ENCODE assay signal across 1 cellular context in genomic region chr5:142769793-142770649, GRCh38.
TF ChIP-seq lines count a peak whose summit lies in the region.

ARHGAP26 (plus strand) TSS chr5:142770377; CDS start chr5:142770762, 385 bp downstream.

TF ChIP-seq in HepG2, 621 proteins besides CTCF, POLR2A, EP300 and RAD21 (continued from another document and continues in another):
- TF ChIP-seq, protein P1, sequence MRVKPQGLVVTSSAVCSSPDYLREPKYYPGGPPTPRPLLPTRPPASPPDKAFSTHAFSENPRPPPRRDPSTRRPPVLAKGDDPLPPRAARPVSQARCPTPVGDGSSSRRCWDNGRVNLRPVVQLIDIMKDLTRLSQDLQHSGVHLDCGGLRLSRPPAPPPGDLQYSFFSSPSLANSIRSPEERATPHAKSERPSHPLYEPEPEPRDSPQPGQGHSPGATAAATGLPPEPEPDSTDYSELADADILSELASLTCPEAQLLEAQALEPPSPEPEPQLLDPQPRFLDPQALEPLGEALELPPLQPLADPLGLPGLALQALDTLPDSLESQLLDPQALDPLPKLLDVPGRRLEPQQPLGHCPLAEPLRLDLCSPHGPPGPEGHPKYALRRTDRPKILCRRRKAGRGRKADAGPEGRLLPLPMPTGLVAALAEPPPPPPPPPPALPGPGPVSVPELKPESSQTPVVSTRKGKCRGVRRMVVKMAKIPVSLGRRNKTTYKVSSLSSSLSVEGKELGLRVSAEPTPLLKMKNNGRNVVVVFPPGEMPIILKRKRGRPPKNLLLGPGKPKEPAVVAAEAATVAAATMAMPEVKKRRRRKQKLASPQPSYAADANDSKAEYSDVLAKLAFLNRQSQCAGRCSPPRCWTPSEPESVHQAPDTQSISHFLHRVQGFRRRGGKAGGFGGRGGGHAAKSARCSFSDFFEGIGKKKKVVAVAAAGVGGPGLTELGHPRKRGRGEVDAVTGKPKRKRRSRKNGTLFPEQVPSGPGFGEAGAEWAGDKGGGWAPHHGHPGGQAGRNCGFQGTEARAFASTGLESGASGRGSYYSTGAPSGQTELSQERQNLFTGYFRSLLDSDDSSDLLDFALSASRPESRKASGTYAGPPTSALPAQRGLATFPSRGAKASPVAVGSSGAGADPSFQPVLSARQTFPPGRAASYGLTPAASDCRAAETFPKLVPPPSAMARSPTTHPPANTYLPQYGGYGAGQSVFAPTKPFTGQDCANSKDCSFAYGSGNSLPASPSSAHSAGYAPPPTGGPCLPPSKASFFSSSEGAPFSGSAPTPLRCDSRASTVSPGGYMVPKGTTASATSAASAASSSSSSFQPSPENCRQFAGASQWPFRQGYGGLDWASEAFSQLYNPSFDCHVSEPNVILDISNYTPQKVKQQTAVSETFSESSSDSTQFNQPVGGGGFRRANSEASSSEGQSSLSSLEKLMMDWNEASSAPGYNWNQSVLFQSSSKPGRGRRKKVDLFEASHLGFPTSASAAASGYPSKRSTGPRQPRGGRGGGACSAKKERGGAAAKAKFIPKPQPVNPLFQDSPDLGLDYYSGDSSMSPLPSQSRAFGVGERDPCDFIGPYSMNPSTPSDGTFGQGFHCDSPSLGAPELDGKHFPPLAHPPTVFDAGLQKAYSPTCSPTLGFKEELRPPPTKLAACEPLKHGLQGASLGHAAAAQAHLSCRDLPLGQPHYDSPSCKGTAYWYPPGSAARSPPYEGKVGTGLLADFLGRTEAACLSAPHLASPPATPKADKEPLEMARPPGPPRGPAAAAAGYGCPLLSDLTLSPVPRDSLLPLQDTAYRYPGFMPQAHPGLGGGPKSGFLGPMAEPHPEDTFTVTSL (CRISPR knock-in tag; IDR thresholded peaks at IDR 0.05; ENCODE audit: borderline replicate concordance) = no peak
- TF ChIP-seq ZNF792 (CRISPR knock-in tag; IDR thresholded peaks at IDR 0.05) (no peak), CC2D1A (CRISPR knock-in tag; IDR thresholded peaks at IDR 0.05) (no peak), ZNF160 (CRISPR knock-in tag; IDR thresholded peaks at IDR 0.05) (no peak), ARNT2 (CRISPR knock-in tag; IDR thresholded peaks at IDR 0.05; ENCODE audit: low read depth) (peak; percentile 77), HNF4G (IDR thresholded peaks at IDR 0.05; ENCODE audit: borderline replicate concordance, low read depth, low read length) (no peak), HNF4G (CRISPR knock-in tag; IDR thresholded peaks at IDR 0.05; ENCODE audit: borderline replicate concordance, low read depth) (no peak), ESRRA (CRISPR knock-in tag; IDR thresholded peaks at IDR 0.05; ENCODE audit: low read depth) (no peak), ZNF3 (CRISPR knock-in tag; IDR thresholded peaks at IDR 0.05) (no peak), ZNF225 (CRISPR knock-in tag; IDR thresholded peaks at IDR 0.05) (no peak), NFRKB (IDR thresholded peaks at IDR 0.05) (no peak), SETDB1 (CRISPR knock-in tag; IDR thresholded peaks at IDR 0.05; ENCODE audit: borderline replicate concordance) (no peak), SRSF1 (optimal IDR thresholded peaks at IDR 0.05; ENCODE audit: low read depth, low read length) (no peak), ZNF616 (CRISPR knock-in tag; IDR thresholded peaks at IDR 0.05; ENCODE audit: low read depth) (no peak), PPARG (CRISPR knock-in tag; conservative IDR thresholded peaks at IDR 0.05) (0 out of 2 replicates have a peak, but pooled peaks have one; percentile 15), ZNF350 (CRISPR knock-in tag; IDR thresholded peaks at IDR 0.05; ENCODE audit: borderline replicate concordance, low read depth) (no peak), MXD3 (CRISPR knock-in tag; IDR thresholded peaks at IDR 0.05) (no peak), CCAR2 (optimal IDR thresholded peaks at IDR 0.05; ENCODE audit: low read depth, low read length) (no peak), GATAD2A (CRISPR knock-in tag; IDR thresholded peaks at IDR 0.05) (no peak), KLF6 (CRISPR knock-in tag; IDR thresholded peaks at IDR 0.05) (no peak), NPAS2 (CRISPR knock-in tag; IDR thresholded peaks at IDR 0.05; ENCODE audit: borderline replicate concordance) (no peak), ZNF30 (CRISPR knock-in tag; IDR thresholded peaks at IDR 0.05) (no peak), HNRNPH1 (optimal IDR thresholded peaks at IDR 0.05; ENCODE audit: low read depth, low read length) (no peak), CHCHD3 (CRISPR knock-in tag; IDR thresholded peaks at IDR 0.05) (no peak), UBTF (CRISPR knock-in tag; IDR thresholded peaks at IDR 0.05) (peak; percentile 80; the same call in 1 of the 2 replicates), TEF (CRISPR knock-in tag; IDR thresholded peaks at IDR 0.05) (no peak), FLYWCH1 (CRISPR knock-in tag; IDR thresholded peaks at IDR 0.05) (no peak), BCLAF1 (IDR thresholded peaks at IDR 0.05) (no peak), ZNF124 (CRISPR knock-in tag; IDR thresholded peaks at IDR 0.05) (peak; percentile 21; the same call in 1 of the 2 replicates), XRCC5 (optimal IDR thresholded peaks at IDR 0.05; ENCODE audit: low read length) (peak; percentile 16), KAT2B (IDR thresholded peaks at IDR 0.05; ENCODE audit: borderline replicate concordance, low read depth, low read length) (no peak), KLF13 (CRISPR knock-in tag; IDR thresholded peaks at IDR 0.05) (no peak), ZNF337 (CRISPR knock-in tag; IDR thresholded peaks at IDR 0.05; ENCODE audit: borderline replicate concordance, low read depth) (no peak), SP2 (CRISPR knock-in tag; IDR thresholded peaks at IDR 0.05) (peak; percentile 81), CAMTA2 (CRISPR knock-in tag; IDR thresholded peaks at IDR 0.05; ENCODE audit: borderline replicate concordance) (0 out of 2 replicates have a peak, but pooled peaks have one; percentile 23), GZF1 (CRISPR knock-in tag; IDR thresholded peaks at IDR 0.05) (no peak), ZNF557 (CRISPR knock-in tag; IDR thresholded peaks at IDR 0.05) (no peak), TMF1 (CRISPR knock-in tag; IDR thresholded peaks at IDR 0.05; ENCODE audit: low read depth) (peak; percentile 78; the same call in 1 of the 2 replicates), ZNF280B (CRISPR knock-in tag; IDR thresholded peaks at IDR 0.05; ENCODE audit: borderline replicate concordance) (no peak), RFX5 (IDR thresholded peaks at IDR 0.05; ENCODE audit: low read depth, low read length) (no peak), JDP2 (CRISPR knock-in tag; IDR thresholded peaks at IDR 0.05; ENCODE audit: borderline replicate concordance) (no peak), ZNF772 (CRISPR knock-in tag; IDR thresholded peaks at IDR 0.05) (peak; percentile 42; the same call in 1 of the 2 replicates), ATRX (CRISPR knock-in tag; IDR thresholded peaks at IDR 0.05; ENCODE audit: borderline replicate concordance) (no peak), FOXM1 (CRISPR knock-in tag; IDR thresholded peaks at IDR 0.05) (no peak), ZNF10 (CRISPR knock-in tag; IDR thresholded peaks at IDR 0.05; ENCODE audit: borderline replicate concordance, low read depth) (no peak)
- TF ChIP-seq, protein P2, sequence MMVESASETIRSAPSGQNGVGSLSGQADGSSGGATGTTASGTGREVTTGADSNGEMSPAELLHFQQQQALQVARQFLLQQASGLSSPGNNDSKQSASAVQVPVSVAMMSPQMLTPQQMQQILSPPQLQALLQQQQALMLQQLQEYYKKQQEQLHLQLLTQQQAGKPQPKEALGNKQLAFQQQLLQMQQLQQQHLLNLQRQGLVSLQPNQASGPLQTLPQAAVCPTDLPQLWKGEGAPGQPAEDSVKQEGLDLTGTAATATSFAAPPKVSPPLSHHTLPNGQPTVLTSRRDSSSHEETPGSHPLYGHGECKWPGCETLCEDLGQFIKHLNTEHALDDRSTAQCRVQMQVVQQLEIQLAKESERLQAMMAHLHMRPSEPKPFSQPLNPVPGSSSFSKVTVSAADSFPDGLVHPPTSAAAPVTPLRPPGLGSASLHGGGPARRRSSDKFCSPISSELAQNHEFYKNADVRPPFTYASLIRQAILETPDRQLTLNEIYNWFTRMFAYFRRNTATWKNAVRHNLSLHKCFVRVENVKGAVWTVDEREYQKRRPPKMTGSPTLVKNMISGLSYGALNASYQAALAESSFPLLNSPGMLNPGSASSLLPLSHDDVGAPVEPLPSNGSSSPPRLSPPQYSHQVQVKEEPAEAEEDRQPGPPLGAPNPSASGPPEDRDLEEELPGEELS (CRISPR knock-in tag; IDR thresholded peaks at IDR 0.05) = peak; percentile 45; the same call in 1 of the 2 replicates
- TF ChIP-seq, protein P3, sequence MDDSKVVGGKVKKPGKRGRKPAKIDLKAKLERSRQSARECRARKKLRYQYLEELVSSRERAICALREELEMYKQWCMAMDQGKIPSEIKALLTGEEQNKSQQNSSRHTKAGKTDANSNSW (CRISPR knock-in tag; IDR thresholded peaks at IDR 0.05; ENCODE audit: borderline replicate concordance) = no peak
- TF ChIP-seq, protein P4, sequence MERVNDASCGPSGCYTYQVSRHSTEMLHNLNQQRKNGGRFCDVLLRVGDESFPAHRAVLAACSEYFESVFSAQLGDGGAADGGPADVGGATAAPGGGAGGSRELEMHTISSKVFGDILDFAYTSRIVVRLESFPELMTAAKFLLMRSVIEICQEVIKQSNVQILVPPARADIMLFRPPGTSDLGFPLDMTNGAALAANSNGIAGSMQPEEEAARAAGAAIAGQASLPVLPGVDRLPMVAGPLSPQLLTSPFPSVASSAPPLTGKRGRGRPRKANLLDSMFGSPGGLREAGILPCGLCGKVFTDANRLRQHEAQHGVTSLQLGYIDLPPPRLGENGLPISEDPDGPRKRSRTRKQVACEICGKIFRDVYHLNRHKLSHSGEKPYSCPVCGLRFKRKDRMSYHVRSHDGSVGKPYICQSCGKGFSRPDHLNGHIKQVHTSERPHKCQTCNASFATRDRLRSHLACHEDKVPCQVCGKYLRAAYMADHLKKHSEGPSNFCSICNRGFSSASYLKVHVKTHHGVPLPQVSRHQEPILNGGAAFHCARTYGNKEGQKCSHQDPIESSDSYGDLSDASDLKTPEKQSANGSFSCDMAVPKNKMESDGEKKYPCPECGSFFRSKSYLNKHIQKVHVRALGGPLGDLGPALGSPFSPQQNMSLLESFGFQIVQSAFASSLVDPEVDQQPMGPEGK (CRISPR knock-in tag; IDR thresholded peaks at IDR 0.05) = no peak
- TF ChIP-seq, protein P5, sequence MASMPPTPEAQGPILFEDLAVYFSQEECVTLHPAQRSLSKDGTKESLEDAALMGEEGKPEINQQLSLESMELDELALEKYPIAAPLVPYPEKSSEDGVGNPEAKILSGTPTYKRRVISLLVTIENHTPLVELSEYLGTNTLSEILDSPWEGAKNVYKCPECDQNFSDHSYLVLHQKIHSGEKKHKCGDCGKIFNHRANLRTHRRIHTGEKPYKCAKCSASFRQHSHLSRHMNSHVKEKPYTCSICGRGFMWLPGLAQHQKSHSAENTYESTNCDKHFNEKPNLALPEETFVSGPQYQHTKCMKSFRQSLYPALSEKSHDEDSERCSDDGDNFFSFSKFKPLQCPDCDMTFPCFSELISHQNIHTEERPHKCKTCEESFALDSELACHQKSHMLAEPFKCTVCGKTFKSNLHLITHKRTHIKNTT (CRISPR knock-in tag; IDR thresholded peaks at IDR 0.05) = no peak
